In genomic region chr11:61892085-61892370, GRCh38 we compare ENCODE assay signal across 8 cellular contexts. TPM values are rescaled to one million over a fixed set of nuclear protein-coding genes. Genes with fewer than 3 reads are reported as not detected.
A peak's percentile ranks its signal among the peaks of the same experiment; 100 is the strongest.
DNase-seq lines count a peak whose midpoint lies in the region; ATAC-seq and TF ChIP-seq lines count a peak whose summit lies in the region.

No MANE protein-coding gene starts in this region.

- no peak for TF ChIP-seq CTCF in HEK293 (tag by site-specific recombination; IDR thresholded peaks at IDR 0.05)
- TF ChIP-seq CTCF in activated B cell treated with CpG ODN at 0.5 μM for 24 hours (IDR thresholded peaks at IDR 0.05) = no peak

- H3K9me3 ChIP-seq in HEK293 (ENCODE audit: control insufficient read depth, insufficient read depth, low read depth, low read length) (no peaks in the 10 kb centered on the region), stomach smooth muscle (ENCODE audit: control insufficient read depth in 2 of 2, low read length in 2 of 2) (no peaks in the 10 kb centered on the region)

- POLR2A ChIA-PET in HEK293 (lab: Yijun Ruan, JAX) = interaction anchor here (0.6 to 1.2 kb wide), 2 partner anchors 12 to 58 kb away, joined by 3 to 7 read pairs; no protein-coding TSS in a partner anchor
- POLR2A ChIA-PET in activated B cell treated with CpG ODN at 0.5 μM for 24 hours (lab: Charles Lee) = interaction anchor here (0.9 to 3.9 kb wide), 8 partner anchors 12 to 190 kb away, joined by 3 to 63 read pairs (median 4); partner anchors contain the start of gene FTH1

- H3K4me1 Mint-ChIP-seq in activated B cell treated with CpG ODN at 0.5 μM for 24 hours = peaks cover 39% of the 10 kb centered on the region

- peak overlapping the region; percentile 83; the same call in 1 of the 2 replicates for H3K4me3 ChIP-seq in GM08714 (ENCODE audit: low read length)
- peak overlapping the region; percentile 40 for H3K4me3 ChIP-seq in HEK293 (ENCODE audit: low read depth, low read length)
- peak overlapping the region; percentile 53 for H3K4me3 ChIP-seq in iPS-11a (ENCODE audit: low read depth, low read length)
- peak overlapping the region; percentile 22 to 70 for H3K4me3 ChIP-seq in stomach smooth muscle (ENCODE audit: low read length in 2 of 2)

- peak overlapping the region; percentile 76 for H3K4me3 Mint-ChIP-seq in activated B cell treated with CpG ODN at 0.5 μM for 24 hours

- intact Hi-C loops in activated B cell treated with CpG ODN at 0.5 μM for 24 hours (cut with micrococcal nuclease) = loop anchor here (1.0 to 5.0 kb wide), 5 partner anchors 21 to 230 kb away; partner anchors contain the start of genes FADS1, FTH1 and INCENP

- H3K27ac ChIP-seq in HEK293 (ENCODE audit: extremely low read depth, low read depth, low read length) = no peak overlapping the region
- H3K27ac ChIP-seq in stomach smooth muscle (ENCODE audit: low read length) = peak overlapping the region; percentile 67

- H3K4me1 ChIP-seq in HEK293 (ENCODE audit: control insufficient read depth, insufficient read depth, low read length) (peaks cover 3% of the 10 kb centered on the region), stomach smooth muscle (ENCODE audit: control insufficient read depth, insufficient read depth, low read length) (peaks cover 32% of the 10 kb centered on the region)

- ATAC-seq in activated B cell treated with CpG ODN at 0.5 μM for 24 hours (ENCODE audit: low read depth) = peak; percentile 81

- peaks cover 9% of the 10 kb centered on the region for H3K36me3 Mint-ChIP-seq in activated B cell treated with CpG ODN at 0.5 μM for 24 hours (ENCODE audit: low read depth)

- peak overlapping the region; percentile 2 to 29 for H3K9ac ChIP-seq in stomach smooth muscle (ENCODE audit: low read length in 2 of 2)

- no peaks in the 10 kb centered on the region for H3K27me3 Mint-ChIP-seq in activated B cell treated with CpG ODN at 0.5 μM for 24 hours

- H3K27me3 ChIP-seq in stomach smooth muscle (ENCODE audit: control insufficient read depth in 1 of 2, insufficient read depth in 2 of 2, low read length in 2 of 2) = no peaks in the 10 kb centered on the region

- H3K36me3 ChIP-seq in HEK293 (ENCODE audit: control insufficient read depth in 2 of 2, insufficient read depth in 1 of 2, low read length in 2 of 2) (no peaks in the 10 kb centered on the region), stomach smooth muscle (ENCODE audit: control insufficient read depth in 2 of 2, insufficient read depth in 2 of 2, low read length in 2 of 2) (no peaks in the 10 kb centered on the region)

- no peak for DNase-seq in activated B cell treated with CpG ODN at 0.5 μM for 24 hours
- no peak for DNase-seq in SW 1271 (lab: John Stamatoyannopoulos, UW)
- no peak for DNase-seq in T-helper 9 cell
- no peak for DNase-seq in ureter (ENCODE audit: low spot score)

- no peaks in the 10 kb centered on the region for H3K9me3 Mint-ChIP-seq in activated B cell treated with CpG ODN at 0.5 μM for 24 hours

- CTCF ChIA-PET in HEK293 (lab: Yijun Ruan, JAX) = interaction anchor here (0.5 to 16.2 kb wide), 8 partner anchors 11 to 216 kb away, joined by 3 to 329 read pairs (median 4); partner anchors contain the start of gene BEST1
- CTCF ChIA-PET in activated B cell treated with CpG ODN at 0.5 μM for 24 hours (lab: Charles Lee) = interaction anchor here (1.7 to 16.5 kb wide), 4 partner anchors 13 to 188 kb away, joined by 4 to 298 read pairs (median 8); no protein-coding TSS in a partner anchor

- peak overlapping the region; percentile 87 for H3K27ac Mint-ChIP-seq in activated B cell treated with CpG ODN at 0.5 μM for 24 hours

TF ChIP-seq in HEK293, 187 proteins besides CTCF, POLR2A, EP300 and RAD21:
- TF ChIP-seq ZBTB20 (tag by site-specific recombination; IDR thresholded peaks at IDR 0.05) = 0 out of 2 replicates have a peak, but pooled peaks have one; percentile 15
- TF ChIP-seq PATZ1 (tag by site-specific recombination; IDR thresholded peaks at IDR 0.05) = peak; percentile 13
- peak; percentile 8; the same call in 1 of the 2 replicates for TF ChIP-seq ZIC2 (tag by site-specific recombination; IDR thresholded peaks at IDR 0.05)
- TF ChIP-seq ZNF121 (tag by site-specific recombination; IDR thresholded peaks at IDR 0.05) = peak; percentile 59; the same call in 1 of the 2 replicates
- no peak for TF ChIP-seq ZNF155 (tag by site-specific recombination; IDR thresholded peaks at IDR 0.05)
- TF ChIP-seq HIC1 (tag by site-specific recombination; IDR thresholded peaks at IDR 0.05) = peak; percentile 38; the same call in 1 of the 2 replicates
- TF ChIP-seq ZNF335 (tag by site-specific recombination; conservative IDR thresholded peaks at IDR 0.05) = peak; percentile 28; the same call in 1 of the 2 replicates
- no peak for TF ChIP-seq ZNF776 (tag by site-specific recombination; IDR thresholded peaks at IDR 0.05; ENCODE audit: borderline replicate concordance)
- no peak for TF ChIP-seq ZNF133 (tag by site-specific recombination; IDR thresholded peaks at IDR 0.05)
- TF ChIP-seq ZSCAN18 (tag by site-specific recombination; IDR thresholded peaks at IDR 0.05) = no peak

RNA-seq across cellular contexts. Expression of gene FADS3, which starts 0.7 kb away (rescaled TPM):
- total RNA-seq in activated B cell treated with CpG ODN at 0.5 μM for 24 hours = 121 and 135 TPM in 2 replicates
- 31.1 TPM for total RNA-seq in ureter

RNA-seq across cellular contexts. Expression of gene RAB3IL1, which starts 25.3 kb away (rescaled TPM):
- total RNA-seq in activated B cell treated with CpG ODN at 0.5 μM for 24 hours (not detected in 2 replicates), ureter (14.9 TPM)

RNA-seq across cellular contexts. Expression of gene BEST1, which starts 58.1 kb away (rescaled TPM):
- total RNA-seq in activated B cell treated with CpG ODN at 0.5 μM for 24 hours = 0.16 and 0.44 TPM in 2 replicates
- 9.4 TPM for total RNA-seq in ureter

Comparison
In these comparisons a context has a peak if more than half of its experiments do, and no peak if none do; other contexts are left out.
1. RNA of gene RAB3IL1, which starts 25.3 kb away (total RNA-seq): 14.9 TPM in ureter (single experiment); not detected in activated B cell treated with CpG ODN at 0.5 μM for 24 hours; every median in the first group is over 10 times any median in the second.
2. Peak in every context shown above with its lines, with median percentiles within 50 percentile points of each other: H3K4me3 ChIP-seq.